Comparison of ENCODE assay signal across 13 cellular contexts in the genomic region with DNA sequence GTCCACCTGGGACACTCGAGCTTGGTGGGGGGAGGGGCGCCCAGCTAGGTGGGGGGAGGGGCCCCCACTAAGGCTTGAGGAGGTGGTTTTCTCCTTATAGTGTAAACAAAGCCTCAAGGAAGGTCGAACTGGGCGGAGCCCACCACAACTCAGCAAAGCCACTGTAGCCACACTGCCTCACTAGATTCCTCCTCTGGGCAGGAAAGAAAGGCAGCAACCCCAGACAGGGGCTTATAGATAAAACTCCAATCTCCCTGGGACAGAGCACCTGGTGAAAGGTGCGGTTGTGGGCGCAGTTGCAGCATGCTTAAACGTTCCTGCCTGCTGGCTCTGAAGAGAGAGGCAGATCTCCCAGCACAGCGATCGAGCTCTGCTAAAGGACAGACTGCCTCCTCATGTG.
"Had no signal": no experiment of that assay in that cellular context is flagged by ENCODE, and none has a peak within 500 bp of the region (broad histone marks: within the 10 kb centered on the region; RNA-seq: fewer than 3 reads in every experiment).

No MANE protein-coding gene starts in this region.

- H3K9me3 ChIP-seq: ovary, testis had no signal

- H3K4me2 ChIP-seq: hepatocyte, neural progenitor cell had no signal

- H3K9ac ChIP-seq: neural progenitor cell had no signal

- DNase-seq: activated CD4-positive, alpha-beta T cell treated with anti-CD3 and anti-CD28 coated beads, Interleukin-2, amount 50 U/mL, for 48 hours; activated gamma-delta T cell; activated T-cell treated with anti-CD3 and anti-CD28 coated beads, Interleukin-2, amount 50 U/mL, for 48 hours; immature natural killer cell; left colon; ovary; spleen; stomach; testis had no signal

- H3K4me1 ChIP-seq: neural progenitor cell, sigmoid colon, spleen, stomach, testis had no signal

- H3K27ac Mint-ChIP-seq: activated naive CD4-positive, alpha-beta T cell treated with anti-CD3 and anti-CD28 coated beads, Interleukin-2, amount 50 U/mL, for 72 hours had no signal

- H3K4me3 ChIP-seq: hepatocyte, neural progenitor cell, ovary, sigmoid colon, spleen, stomach, testis had no signal

- H3K4me3 Mint-ChIP-seq: neural progenitor cell had no signal

- H3K27ac ChIP-seq: hepatocyte, neural progenitor cell, ovary, sigmoid colon, spleen, stomach, testis had no signal

- H3K27me3 ChIP-seq: hepatocyte, neural progenitor cell, ovary, sigmoid colon, spleen, stomach, testis had no signal

- H3K36me3 ChIP-seq: ovary had no signal

- H3K4me1 Mint-ChIP-seq: neural progenitor cell had no signal
